In genomic region chr16:3060339-3061127, GRCh38 we compare ENCODE assay signal across 1 cellular context.
A peak's percentile ranks its signal among the peaks of the same experiment; 100 is the strongest.
TF ChIP-seq lines count a peak whose summit lies in the region.

No MANE protein-coding gene starts in this region.

TF ChIP-seq in liver, 16 proteins besides CTCF, POLR2A, EP300 and RAD21 (continued from another document):
- TF ChIP-seq ZBTB33 (IDR thresholded peaks at IDR 0.05), result no peak
- no peak for TF ChIP-seq TAF1 (conservative IDR thresholded peaks at IDR 0.05)
- no peak for TF ChIP-seq FOXA1 (IDR thresholded peaks at IDR 0.05)
- peak in 1 of 2 donors; percentile 36 for TF ChIP-seq RXRA (IDR thresholded peaks at IDR 0.05)
- TF ChIP-seq JUND (IDR thresholded peaks at IDR 0.05), result no peak
- TF ChIP-seq HNF4A (conservative IDR thresholded peaks at IDR 0.05), result peak; percentile 30 to 72
- TF ChIP-seq REST (IDR thresholded peaks at IDR 0.05), result no peak
- no peak for TF ChIP-seq HNF4G (IDR thresholded peaks at IDR 0.05)
